Comparison of ENCODE assay signal across 16 cellular contexts in genomic region chr6:75213732-75214131, GRCh38. TPM values are rescaled to one million over a fixed set of nuclear protein-coding genes. Genes with fewer than 3 reads are reported as not detected.
DNase-seq lines count a peak whose midpoint lies in the region; ATAC-seq and TF ChIP-seq lines count a peak whose summit lies in the region.
"Had no signal": no experiment of that assay in that cellular context is flagged by ENCODE, and none has a peak within 500 bp of the region (broad histone marks: within the 10 kb centered on the region; RNA-seq: fewer than 3 reads in every experiment).

No MANE protein-coding gene starts in this region.

- H4K20me1 ChIP-seq in GM23338 (replicated peaks; ENCODE audit: insufficient read depth): no peaks in the 10 kb centered on the region
- no peaks in the 10 kb centered on the region for H4K20me1 ChIP-seq in OCI-LY1 (ENCODE audit: insufficient read depth, low read length)
- no peaks in the 10 kb centered on the region for H4K20me1 ChIP-seq in GM23248 (ENCODE audit: insufficient read depth)

- WGBS in GM23248 (ENCODE audit: low coverage in 1 of 2, low lambda C conversion rate in 2 of 2, missing lambda C conversion rate in 2 of 2), 2 experiments: 70 to 75% methylated on average over 2 of the region's 2 CpGs

- H3K27me3 Mint-ChIP-seq in activated CD8-positive, alpha-beta memory T cell treated with anti-CD3 and anti-CD28 coated beads, Interleukin-2, amount 10 ng/mL, durations not matched to agents 7 days and 5 days: peaks cover 47% of the 10 kb centered on the region
- peaks cover 7% of the 10 kb centered on the region for H3K27me3 Mint-ChIP-seq in GM23338 (ENCODE audit: insufficient read depth, low read depth, poor library complexity)
- H3K27me3 Mint-ChIP-seq in stimulated activated naive CD8-positive, alpha-beta T cell treated with anti-CD3 and anti-CD28 coated beads, Interleukin-15, amount 100 ng/mL, for 72 hours: peaks cover 52% of the 10 kb centered on the region

- H2AFZ ChIP-seq in GM23338 (0 out of 2 replicates have a peak overlapping the region, but pooled peaks have one; percentile 1), OCI-LY1 (ENCODE audit: low read length) (no peak overlapping the region), GM23248 (no peak overlapping the region)

- ATAC-seq in activated CD8-positive, alpha-beta memory T cell treated with anti-CD3 and anti-CD28 coated beads, Interleukin-2, amount 10 ng/mL, durations not matched to agents 7 days and 5 days: peak; percentile 34
- ATAC-seq in GM23338 (peak; percentile 14; the same call in 2 of the 3 replicates), HG03521 (IDR thresholded peaks at IDR 0.05; ENCODE audit: unreplicated experiment) (no peak)
- ATAC-seq in stimulated activated naive CD8-positive, alpha-beta T cell treated with anti-CD3 and anti-CD28 coated beads, Interleukin-15, amount 100 ng/mL, for 72 hours: peak; percentile 45
- ATAC-seq: PC-3 had no signal

- no peak overlapping the region for H3K4me3 Mint-ChIP-seq in activated CD8-positive, alpha-beta memory T cell treated with anti-CD3 and anti-CD28 coated beads, Interleukin-2, amount 10 ng/mL, durations not matched to agents 7 days and 5 days
- H3K4me3 Mint-ChIP-seq in GM23338: no peak overlapping the region; the same call in 2 of the 3 replicates
- no peak overlapping the region for H3K4me3 Mint-ChIP-seq in stimulated activated naive CD8-positive, alpha-beta T cell treated with anti-CD3 and anti-CD28 coated beads, Interleukin-15, amount 100 ng/mL, for 72 hours
- H3K4me3 Mint-ChIP-seq: activated CD4-positive, alpha-beta memory T cell treated with anti-CD3 and anti-CD28 coated beads for 36 hours; activated naive CD4-positive, alpha-beta T cell treated with anti-CD3 and anti-CD28 coated beads, Interleukin-2, amount 10 ng/mL, durations not matched to agents 7 days and 5 days; T-helper 1 cell treated with Interleukin-12 subunit alpha and Interleukin-12 subunit beta and Interleukin-4 antibody, amounts not matched to agents 30 μg/mL and 1 μg/mL, for 36 hours had no signal

- no peak overlapping the region for H3K27ac ChIP-seq in GM23338 (ENCODE audit: low read depth)
- no peak overlapping the region for H3K27ac ChIP-seq in OCI-LY1 (ENCODE audit: low read depth, low read length, poor library complexity, severe bottlenecking)
- no peak overlapping the region for H3K27ac ChIP-seq in GM23248
- H3K27ac ChIP-seq: ovary had no signal

- H3K4me2 ChIP-seq in GM23338 (peak overlapping the region; percentile 21), OCI-LY1 (ENCODE audit: low read length) (no peak overlapping the region), GM23248 (ENCODE audit: unreplicated experiment) (no peak overlapping the region)

- H3K9ac ChIP-seq in OCI-LY1 (ENCODE audit: low read length) (no peak overlapping the region), GM23248 (no peak overlapping the region)

- DNase-seq in activated CD8-positive, alpha-beta memory T cell treated with anti-CD3 and anti-CD28 coated beads, Interleukin-2, amount 10 ng/mL, durations not matched to agents 7 days and 5 days: no peak
- no peak for DNase-seq in activated CD8-positive, alpha-beta memory T cell treated with anti-CD3 and anti-CD28 coated beads, Interleukin-2, amount 50 U/mL, for 48 hours
- no peak for DNase-seq in GM23338 (ENCODE audit: low spot score)
- no peak for DNase-seq in stimulated activated naive CD8-positive, alpha-beta T cell treated with anti-CD3 and anti-CD28 coated beads, Interleukin-15, amount 100 ng/mL, for 72 hours
- DNase-seq in AG08395 (ENCODE audit: low spot score): no peak
- no peak for DNase-seq in GM23248
- DNase-seq: activated CD4-positive, alpha-beta memory T cell treated with anti-CD3 and anti-CD28 coated beads for 36 hours; activated naive CD4-positive, alpha-beta T cell treated with anti-CD3 and anti-CD28 coated beads, Interleukin-2, amount 10 ng/mL, durations not matched to agents 7 days and 5 days; central memory CD4-positive, alpha-beta T cell; GOT3; ovary; PC-3; stimulated activated CD4-positive, alpha-beta T cell treated with anti-CD3 and anti-CD28 coated beads, Interleukin-12 subunit alpha, Interleukin-12 subunit beta, amount 100 ng/mL, for 4 hours had no signal

- no peaks in the 10 kb centered on the region for H3K9me3 Mint-ChIP-seq in activated CD8-positive, alpha-beta memory T cell treated with anti-CD3 and anti-CD28 coated beads, Interleukin-2, amount 10 ng/mL, durations not matched to agents 7 days and 5 days (ENCODE audit: low read depth)
- no peaks in the 10 kb centered on the region for H3K9me3 Mint-ChIP-seq in GM23338
- H3K9me3 Mint-ChIP-seq in stimulated activated naive CD8-positive, alpha-beta T cell treated with anti-CD3 and anti-CD28 coated beads, Interleukin-15, amount 100 ng/mL, for 72 hours: no peaks in the 10 kb centered on the region
- H3K9me3 Mint-ChIP-seq: activated CD4-positive, alpha-beta memory T cell treated with anti-CD3 and anti-CD28 coated beads for 36 hours; activated naive CD4-positive, alpha-beta T cell treated with anti-CD3 and anti-CD28 coated beads, Interleukin-2, amount 10 ng/mL, durations not matched to agents 7 days and 5 days; T-helper 1 cell treated with Interleukin-12 subunit alpha and Interleukin-12 subunit beta and Interleukin-4 antibody, amounts not matched to agents 30 μg/mL and 1 μg/mL, for 36 hours had no signal

- no peaks in the 10 kb centered on the region for H3K79me2 ChIP-seq in GM23338 (replicated peaks; ENCODE audit: insufficient read depth)
- H3K79me2 ChIP-seq in OCI-LY1 (ENCODE audit: insufficient read depth, low read length): no peaks in the 10 kb centered on the region
- no peaks in the 10 kb centered on the region for H3K79me2 ChIP-seq in GM23248 (ENCODE audit: insufficient read depth)

- peaks cover 12% of the 10 kb centered on the region for H3K4me1 Mint-ChIP-seq in activated CD8-positive, alpha-beta memory T cell treated with anti-CD3 and anti-CD28 coated beads, Interleukin-2, amount 10 ng/mL, durations not matched to agents 7 days and 5 days
- peaks cover 35% of the 10 kb centered on the region for H3K4me1 Mint-ChIP-seq in GM23338
- H3K4me1 Mint-ChIP-seq in stimulated activated naive CD8-positive, alpha-beta T cell treated with anti-CD3 and anti-CD28 coated beads, Interleukin-15, amount 100 ng/mL, for 72 hours: peaks cover 6% of the 10 kb centered on the region

- CTCF ChIA-PET in activated CD8-positive, alpha-beta memory T cell treated with anti-CD3 and anti-CD28 coated beads, Interleukin-2, amount 10 ng/mL, durations not matched to agents 7 days and 5 days (lab: Charles Lee): interaction anchor here (0.8 kb wide), 1 partner anchor 1122 kb away, joined by 3 read pairs; no protein-coding TSS in a partner anchor

- H3F3A ChIP-seq in GM23338 (replicated peaks; ENCODE audit: low read depth): no peaks in the 10 kb centered on the region; the same call in 1 of the 2 replicates
- H3F3A ChIP-seq in OCI-LY1 (ENCODE audit: insufficient read depth, low read length): no peaks in the 10 kb centered on the region
- peaks cover 16% of the 10 kb centered on the region for H3F3A ChIP-seq in GM23248 (ENCODE audit: insufficient read depth)

- H3K36me3 ChIP-seq in GM23338 (ENCODE audit: insufficient read depth) (no peaks in the 10 kb centered on the region), OCI-LY1 (ENCODE audit: insufficient read depth, low read length) (no peaks in the 10 kb centered on the region), GM23248 (ENCODE audit: low read depth) (no peaks in the 10 kb centered on the region)
- H3K36me3 ChIP-seq: ovary had no signal

- in situ Hi-C loops in GM23248 (cut with MboI): loop anchor here (10.0 to 25.0 kb wide), 4 partner anchors 801 to 1476 kb away; no protein-coding TSS in a partner anchor

- H3K36me3 Mint-ChIP-seq in activated CD8-positive, alpha-beta memory T cell treated with anti-CD3 and anti-CD28 coated beads, Interleukin-2, amount 10 ng/mL, durations not matched to agents 7 days and 5 days: no peaks in the 10 kb centered on the region
- H3K36me3 Mint-ChIP-seq in GM23338 (ENCODE audit: low read depth): no peaks in the 10 kb centered on the region
- H3K36me3 Mint-ChIP-seq: activated CD4-positive, alpha-beta memory T cell treated with anti-CD3 and anti-CD28 coated beads for 36 hours had no signal

- peaks cover 7% of the 10 kb centered on the region; the same call in 1 of the 2 replicates for H3K9me2 ChIP-seq in GM23338 (ENCODE audit: insufficient read depth)
- no peaks in the 10 kb centered on the region for H3K9me2 ChIP-seq in OCI-LY1 (ENCODE audit: low read depth, low read length)
- no peaks in the 10 kb centered on the region for H3K9me2 ChIP-seq in GM23248 (ENCODE audit: insufficient read depth)

- H3K4me1 ChIP-seq in GM23338 (ENCODE audit: insufficient read depth) (peaks cover 31% of the 10 kb centered on the region), OCI-LY1 (ENCODE audit: insufficient read depth, low read length, severe bottlenecking) (peaks cover 1% of the 10 kb centered on the region), GM23248 (ENCODE audit: insufficient read depth) (peaks cover 22% of the 10 kb centered on the region)

- H3K9me3 ChIP-seq in OCI-LY1 (ENCODE audit: low read length) (no peaks in the 10 kb centered on the region), GM23248 (ENCODE audit: low read depth) (no peaks in the 10 kb centered on the region)
- H3K9me3 ChIP-seq: ovary had no signal

- H3K4me3 ChIP-seq in GM23338 (no peak overlapping the region), OCI-LY1 (ENCODE audit: low read depth, low read length, poor library complexity, severe bottlenecking) (no peak overlapping the region), GM23248 (no peak overlapping the region)
- H3K4me3 ChIP-seq: ovary had no signal

- peaks cover 9% of the 10 kb centered on the region for H3K27me3 ChIP-seq in GM23338 (ENCODE audit: insufficient read depth)
- H3K27me3 ChIP-seq in OCI-LY1 (ENCODE audit: insufficient read depth, low read length): no peaks in the 10 kb centered on the region
- H3K27me3 ChIP-seq in GM23248 (replicated peaks; ENCODE audit: insufficient read depth): no peaks in the 10 kb centered on the region
- H3K27me3 ChIP-seq: ovary had no signal

- H3K27ac Mint-ChIP-seq in activated CD8-positive, alpha-beta memory T cell treated with anti-CD3 and anti-CD28 coated beads, Interleukin-2, amount 10 ng/mL, durations not matched to agents 7 days and 5 days: no peak overlapping the region
- H3K27ac Mint-ChIP-seq in GM23338: peak overlapping the region; percentile 68
- H3K27ac Mint-ChIP-seq in stimulated activated naive CD8-positive, alpha-beta T cell treated with anti-CD3 and anti-CD28 coated beads, Interleukin-15, amount 100 ng/mL, for 72 hours: no peak overlapping the region
- H3K27ac Mint-ChIP-seq: activated CD4-positive, alpha-beta memory T cell treated with anti-CD3 and anti-CD28 coated beads for 36 hours; activated naive CD4-positive, alpha-beta T cell treated with anti-CD3 and anti-CD28 coated beads, Interleukin-2, amount 10 ng/mL, durations not matched to agents 7 days and 5 days; T-helper 1 cell treated with Interleukin-12 subunit alpha and Interleukin-12 subunit beta and Interleukin-4 antibody, amounts not matched to agents 30 μg/mL and 1 μg/mL, for 36 hours had no signal

- TF ChIP-seq CTCF in GM23338 (conservative IDR thresholded peaks at IDR 0.05; ENCODE audit: low read depth in 2 of 2): peak; percentile 25 to 26; a peak in 1 of 4 replicates
- TF ChIP-seq CTCF in OCI-LY1 (IDR thresholded peaks at IDR 0.05; ENCODE audit: low read length): peak; percentile 18; the same call in 1 of the 2 replicates

RNA-seq across cellular contexts. Expression of gene COL12A1, which starts 7.9 kb away (rescaled TPM):
- not detected for total RNA-seq in activated CD8-positive, alpha-beta memory T cell treated with anti-CD3 and anti-CD28 coated beads, Interleukin-2, amount 10 ng/mL, durations not matched to agents 7 days and 5 days
- total RNA-seq in GM23338 (2014; rRNA removed; shearing (Covaris generic)): 4.0 and 6.3 TPM in 2 replicates
- polyA plus RNA-seq in GM23338 (2016; fragmentation: Nextera tagmentation; extraction: Ambion mirVana): 0.39 and 1.2 TPM in 2 replicates
- total RNA-seq in GM23248 (2014; rRNA removed; shearing (Covaris generic)): 1,033 and 1,064 TPM in 2 replicates
- 232 and 253 TPM in 2 replicates for polyA plus RNA-seq in GM23248 (2016; fragmentation: Nextera tagmentation; extraction: Ambion mirVana)
- total RNA-seq: activated CD4-positive, alpha-beta memory T cell treated with anti-CD3 and anti-CD28 coated beads for 36 hours had no signal

RNA-seq across cellular contexts. Expression of gene COX7A2, which starts 29.9 kb away (rescaled TPM):
- 100 to 1,000 TPM; 377 to 456 TPM for total RNA-seq in activated CD8-positive, alpha-beta memory T cell treated with anti-CD3 and anti-CD28 coated beads, Interleukin-2, amount 10 ng/mL, durations not matched to agents 7 days and 5 days
- 93.7 and 109 TPM in 2 replicates for total RNA-seq in GM23338 (2014; rRNA removed; shearing (Covaris generic))
- 963 and 996 TPM in 2 replicates for polyA plus RNA-seq in GM23338 (2016; fragmentation: Nextera tagmentation; extraction: Ambion mirVana)
- 166 and 545 TPM in 2 replicates for total RNA-seq in GM23248 (2014; rRNA removed; shearing (Covaris generic))
- polyA plus RNA-seq in GM23248 (2016; fragmentation: Nextera tagmentation; extraction: Ambion mirVana): 666 and 696 TPM in 2 replicates

Comparison
In these comparisons a context has a peak if more than half of its experiments do, and no peak if none do; other contexts are left out.
1. RNA of gene COL12A1, which starts 7.9 kb away (total RNA-seq): 1,033 to 1,064 TPM in GM23248; 4.0 to 6.3 TPM in GM23338 and not detected in activated CD8-positive, alpha-beta memory T cell treated with anti-CD3 and anti-CD28 coated beads, Interleukin-2, amount 10 ng/mL, durations not matched to agents 7 days and 5 days; every median in the first group is over 100 times any median in the second.